In the genomic region with DNA sequence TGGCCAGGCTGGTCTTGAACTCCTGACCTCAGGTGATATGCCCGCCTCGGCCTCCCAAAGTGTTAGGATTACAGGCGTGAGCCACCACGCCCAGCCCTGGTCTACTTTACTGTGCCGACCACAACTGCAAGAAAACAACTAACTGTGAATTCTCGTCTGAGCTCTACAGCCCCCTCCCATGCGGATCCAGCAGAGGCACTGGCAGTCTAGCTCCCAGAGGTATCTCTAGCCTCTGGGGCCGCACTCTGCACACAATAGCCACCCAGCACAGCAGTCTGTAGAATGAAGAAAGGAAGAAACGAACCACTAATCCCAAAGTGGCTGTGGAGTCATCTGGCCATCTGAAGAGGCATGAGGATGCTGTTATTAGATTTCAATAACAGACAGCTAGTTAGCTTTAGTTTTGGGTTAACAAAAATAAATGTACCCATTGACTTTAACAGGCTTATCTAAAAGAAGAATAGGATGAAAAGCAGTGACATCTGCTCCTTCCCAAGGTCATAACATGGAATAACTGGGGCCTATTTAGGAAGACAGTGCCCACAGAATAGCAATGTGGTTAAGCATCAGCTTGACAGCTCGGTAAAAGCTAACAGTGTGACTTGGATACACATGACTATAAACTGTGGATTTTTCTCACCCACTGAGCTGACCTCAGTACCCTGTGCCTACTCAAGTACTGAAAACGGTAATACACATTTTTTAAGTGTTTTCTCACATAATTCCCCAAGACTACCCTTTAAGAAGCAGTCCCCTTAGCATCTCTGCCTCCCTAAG, we compare ENCODE assay signal across 14 cellular contexts.
DNase-seq lines count a peak whose midpoint lies in the region; ATAC-seq and TF ChIP-seq lines count a peak whose summit lies in the region.
"Had no signal": no experiment of that assay in that cellular context is flagged by ENCODE, and none has a peak within 500 bp of the region (broad histone marks: within the 10 kb centered on the region; RNA-seq: fewer than 3 reads in every experiment).

No MANE protein-coding gene starts in this region.

- no peaks in the 10 kb centered on the region for H3K9me3 Mint-ChIP-seq in nephron
- H3K9me3 Mint-ChIP-seq in activated naive CD8-positive, alpha-beta T cell treated with anti-CD3 and anti-CD28 coated beads, Interleukin-2, amount 50 U/mL, for 24 hours = no peaks in the 10 kb centered on the region
- H3K9me3 Mint-ChIP-seq: central memory CD8-positive, alpha-beta T cell had no signal

- peaks cover 4% of the 10 kb centered on the region for H3K27me3 Mint-ChIP-seq in nephron (ENCODE audit: low read depth)
- peaks cover 4% of the 10 kb centered on the region for H3K27me3 Mint-ChIP-seq in activated naive CD8-positive, alpha-beta T cell treated with anti-CD3 and anti-CD28 coated beads, Interleukin-2, amount 50 U/mL, for 24 hours
- H3K27me3 Mint-ChIP-seq: central memory CD8-positive, alpha-beta T cell had no signal

- WGBS in right cardiac atrium = 90% methylated on average over 11 of the region's 11 CpGs

- H3K4me3 ChIP-seq in right atrium auricular region (no peak overlapping the region), right cardiac atrium (ENCODE audit: low read length) (no peak overlapping the region), choroid plexus epithelial cell (ENCODE audit: low read depth, low read length) (no peak overlapping the region), uterus (no peak overlapping the region), Peyer's patch (no peak overlapping the region)

- H3K4me3 Mint-ChIP-seq in nephron = no peak overlapping the region
- no peak overlapping the region for H3K4me3 Mint-ChIP-seq in activated naive CD8-positive, alpha-beta T cell treated with anti-CD3 and anti-CD28 coated beads, Interleukin-2, amount 50 U/mL, for 24 hours
- H3K4me3 Mint-ChIP-seq: central memory CD8-positive, alpha-beta T cell had no signal

- intact Hi-C loops in right cardiac atrium (cut with DNase I) = loop anchor here in 2 of 4 donors (10.0 kb wide), 2 partner anchors 135 to 365 kb away; partner anchors contain the start of gene TNS3 (in 1 of the 2)
- intact Hi-C loops in uterus (cut with DNase I; ENCODE audit: low total_unique reads) = loop anchor here (10.0 kb wide), 1 partner anchor 365 kb away; no protein-coding TSS in a partner anchor

- peaks cover 0 to 48% of the 10 kb centered on the region in 2 donors for H3K4me1 ChIP-seq in right atrium auricular region
- peaks cover 20% of the 10 kb centered on the region for H3K4me1 ChIP-seq in right cardiac atrium (ENCODE audit: control insufficient read depth, insufficient read depth, low read length)
- H3K4me1 ChIP-seq in uterus = peaks cover 8 to 10% of the 10 kb centered on the region in 2 donors
- H3K4me1 ChIP-seq in Peyer's patch = peaks cover 0 to 51% (median 5%) of the 10 kb centered on the region in 4 donors

- H3K27ac Mint-ChIP-seq in nephron = peak overlapping the region in 2 of 3 experiments; percentile 48 to 77
- no peak overlapping the region for H3K27ac Mint-ChIP-seq in activated naive CD8-positive, alpha-beta T cell treated with anti-CD3 and anti-CD28 coated beads, Interleukin-2, amount 50 U/mL, for 24 hours

- peak overlapping the region; percentile 37 to 45 for H3K27ac ChIP-seq in right atrium auricular region
- H3K27ac ChIP-seq in right cardiac atrium (ENCODE audit: low read length) = no peak overlapping the region
- H3K27ac ChIP-seq in uterus = peak overlapping the region in 1 of 2 donors; percentile 40
- H3K27ac ChIP-seq in Peyer's patch = no peak overlapping the region

- H3K36me3 ChIP-seq in right atrium auricular region (no peaks in the 10 kb centered on the region), uterus (no peaks in the 10 kb centered on the region), Peyer's patch (no peaks in the 10 kb centered on the region)
- H3K36me3 ChIP-seq: BE2C had no signal

- H3K27me3 ChIP-seq in right atrium auricular region (no peaks in the 10 kb centered on the region), right cardiac atrium (ENCODE audit: control insufficient read depth, insufficient read depth) (no peaks in the 10 kb centered on the region), uterus (no peaks in the 10 kb centered on the region), Peyer's patch (no peaks in the 10 kb centered on the region)
- H3K27me3 ChIP-seq: BE2C had no signal

- TF ChIP-seq POLR2A in uterus (IDR thresholded peaks at IDR 0.05) (no peak), Peyer's patch (IDR thresholded peaks at IDR 0.05) (no peak)

- peaks cover 66% of the 10 kb centered on the region for H3K4me1 Mint-ChIP-seq in nephron
- H3K4me1 Mint-ChIP-seq in activated naive CD8-positive, alpha-beta T cell treated with anti-CD3 and anti-CD28 coated beads, Interleukin-2, amount 50 U/mL, for 24 hours = no peaks in the 10 kb centered on the region
- H3K4me1 Mint-ChIP-seq: central memory CD8-positive, alpha-beta T cell had no signal

- H3K36me3 Mint-ChIP-seq in nephron (ENCODE audit: low read depth) = peaks cover 4% of the 10 kb centered on the region
- no peaks in the 10 kb centered on the region for H3K36me3 Mint-ChIP-seq in activated naive CD8-positive, alpha-beta T cell treated with anti-CD3 and anti-CD28 coated beads, Interleukin-2, amount 50 U/mL, for 24 hours (ENCODE audit: low read depth)

- TF ChIP-seq CTCF in right atrium auricular region (IDR thresholded peaks at IDR 0.05) (no peak), choroid plexus epithelial cell (conservative IDR thresholded peaks at IDR 0.05; ENCODE audit: low read depth, low read length) (no peak), nephron (IDR thresholded peaks at IDR 0.05; ENCODE audit: unreplicated experiment in 3 of 3) (no peak), uterus (IDR thresholded peaks at IDR 0.05) (no peak), Peyer's patch (IDR thresholded peaks at IDR 0.05) (no peak)

- H3K9me3 ChIP-seq in right atrium auricular region (no peaks in the 10 kb centered on the region), right cardiac atrium (ENCODE audit: control insufficient read depth, low read length) (no peaks in the 10 kb centered on the region), uterus (no peaks in the 10 kb centered on the region), Peyer's patch (no peaks in the 10 kb centered on the region)
- H3K9me3 ChIP-seq: BE2C had no signal

- no peak for ATAC-seq in right cardiac atrium
- no peak for ATAC-seq in activated naive CD8-positive, alpha-beta T cell treated with anti-CD3 and anti-CD28 coated beads, Interleukin-2, amount 50 U/mL, for 24 hours
- ATAC-seq: left colon had no signal

- DNase-seq in right atrium auricular region (ENCODE audit: low spot score) (no peak), right cardiac atrium (no peak), choroid plexus epithelial cell (ENCODE audit: low read depth) (peak; percentile 73), RPMI8226 (no peak), uterus (no peak), Peyer's patch (no peak)
- DNase-seq in activated naive CD8-positive, alpha-beta T cell treated with anti-CD3 and anti-CD28 coated beads, Interleukin-2, amount 50 U/mL, for 24 hours = no peak
- DNase-seq: activated T-cell treated with anti-CD3 and anti-CD28 coated beads, Interleukin-2, amount 50 U/mL, for 1 hour; BE2C; Kasumi-1; left colon; occipital lobe had no signal

Comparison
In these comparisons a context has a peak if more than half of its experiments do, and no peak if none do; other contexts are left out.
1. H3K27ac ChIP-seq: peak in right atrium auricular region (2 of 2); none in right cardiac atrium (single experiment) and Peyer's patch (0 of 4).